8 cellular contexts compared by ENCODE assay signal in genomic region chr11:469684-470667, GRCh38. TPM values are rescaled to one million over a fixed set of nuclear protein-coding genes. Genes with fewer than 3 reads are reported as not detected.
DNase-seq lines count a peak whose midpoint lies in the region; ATAC-seq lines count a peak whose summit lies in the region.

No MANE protein-coding gene starts in this region.

- H3K27ac ChIP-seq in HUES64 (ENCODE audit: low read depth, low read length) (no peak overlapping the region; the same call in 1 of the 2 replicates), subcutaneous abdominal adipose tissue (ENCODE audit: low read depth, low read length) (peak overlapping the region; percentile 57)

- no peak overlapping the region for H3K4me3 Mint-ChIP-seq in stimulated activated naive CD8-positive, alpha-beta T cell treated with anti-CD3 and anti-CD28 coated beads, Interleukin-15, amount 100 ng/mL, for 72 hours
- H3K4me3 Mint-ChIP-seq in activated T-cell treated with anti-CD3 and anti-CD28 coated beads, Interleukin-2, amount 50 U/mL, for 4 hours, result no peak overlapping the region

- DNase-seq in cerebellum (ENCODE audit: low spot score) (peak; percentile 42), left kidney (ENCODE audit: low read depth, low spot score) (peak; percentile 76)
- DNase-seq in stimulated activated naive CD8-positive, alpha-beta T cell treated with anti-CD3 and anti-CD28 coated beads, Interleukin-15, amount 100 ng/mL, for 72 hours, result no peak
- DNase-seq in activated T-cell treated with anti-CD3 and anti-CD28 coated beads, Interleukin-2, amount 50 U/mL, for 4 hours, result no peak

- H3K36me3 ChIP-seq in HUES64 (ENCODE audit: insufficient read depth, low read length) (peaks cover 8% of the 10 kb centered on the region; the same call in 1 of the 2 replicates), subcutaneous abdominal adipose tissue (ENCODE audit: control insufficient read depth in 5 of 5, insufficient read depth in 5 of 5, low read length in 5 of 5) (peaks cover 0 to 4% (median 2%) of the 10 kb centered on the region in 5 donors)

- H3K9me3 Mint-ChIP-seq in stimulated activated naive CD8-positive, alpha-beta T cell treated with anti-CD3 and anti-CD28 coated beads, Interleukin-15, amount 100 ng/mL, for 72 hours, result no peaks in the 10 kb centered on the region
- H3K9me3 Mint-ChIP-seq in activated T-cell treated with anti-CD3 and anti-CD28 coated beads, Interleukin-2, amount 50 U/mL, for 4 hours, result no peaks in the 10 kb centered on the region

- 91% methylated on average over 29 of the region's 30 CpGs for WGBS in HUES64

- H3K4me3 ChIP-seq in HUES64 (ENCODE audit: low read length), result no peak overlapping the region
- peak overlapping the region; percentile 49 to 72 (median 61) for H3K4me3 ChIP-seq in subcutaneous abdominal adipose tissue (ENCODE audit: low read depth in 1 of 5, low read length in 5 of 5)

- H3K27ac Mint-ChIP-seq in stimulated activated naive CD8-positive, alpha-beta T cell treated with anti-CD3 and anti-CD28 coated beads, Interleukin-15, amount 100 ng/mL, for 72 hours, result no peak overlapping the region

- H3K4me1 ChIP-seq in HUES64 (ENCODE audit: insufficient read depth, low read length), result peaks cover 14% of the 10 kb centered on the region
- peaks cover 10 to 18% (median 12%) of the 10 kb centered on the region in 5 donors for H3K4me1 ChIP-seq in subcutaneous abdominal adipose tissue (ENCODE audit: control insufficient read depth in 5 of 5, insufficient read depth in 5 of 5, low read length in 5 of 5)

- H3K27me3 ChIP-seq in HUES64 (ENCODE audit: insufficient read depth, low read length) (no peaks in the 10 kb centered on the region), subcutaneous abdominal adipose tissue (ENCODE audit: control insufficient read depth in 5 of 5, insufficient read depth in 4 of 5, low read length in 5 of 5) (peaks cover 0 to 3% (median 0%) of the 10 kb centered on the region in 5 donors)

- H3K36me3 Mint-ChIP-seq in activated T-cell treated with anti-CD3 and anti-CD28 coated beads, Interleukin-2, amount 50 U/mL, for 4 hours (ENCODE audit: insufficient read depth), result no peaks in the 10 kb centered on the region

- no peaks in the 10 kb centered on the region for H3K27me3 Mint-ChIP-seq in stimulated activated naive CD8-positive, alpha-beta T cell treated with anti-CD3 and anti-CD28 coated beads, Interleukin-15, amount 100 ng/mL, for 72 hours
- no peaks in the 10 kb centered on the region for H3K27me3 Mint-ChIP-seq in activated T-cell treated with anti-CD3 and anti-CD28 coated beads, Interleukin-2, amount 50 U/mL, for 4 hours (ENCODE audit: low read depth)

- H3K9ac ChIP-seq in HUES64 (ENCODE audit: low read depth, low read length), result 0 out of 2 replicates have a peak overlapping the region, but pooled peaks have one; percentile 7
- peak overlapping the region in 3 of 5 donors; percentile 0 to 48 (median 45) for H3K9ac ChIP-seq in subcutaneous abdominal adipose tissue (ENCODE audit: low read length in 5 of 5)

- no peaks in the 10 kb centered on the region for H3K4me1 Mint-ChIP-seq in stimulated activated naive CD8-positive, alpha-beta T cell treated with anti-CD3 and anti-CD28 coated beads, Interleukin-15, amount 100 ng/mL, for 72 hours
- no peaks in the 10 kb centered on the region for H3K4me1 Mint-ChIP-seq in activated T-cell treated with anti-CD3 and anti-CD28 coated beads, Interleukin-2, amount 50 U/mL, for 4 hours (ENCODE audit: low read depth)

- no peaks in the 10 kb centered on the region for H3K9me3 ChIP-seq in HUES64 (ENCODE audit: insufficient read depth, low read depth, low read length)
- H3K9me3 ChIP-seq in subcutaneous abdominal adipose tissue (ENCODE audit: control insufficient read depth in 5 of 5, low read length in 5 of 5), result peaks cover 0 to 3% (median 0%) of the 10 kb centered on the region in 5 donors

- no peak for ATAC-seq in stimulated activated naive CD8-positive, alpha-beta T cell treated with anti-CD3 and anti-CD28 coated beads, Interleukin-15, amount 100 ng/mL, for 72 hours
- ATAC-seq in GM19397 (IDR thresholded peaks at IDR 0.05; ENCODE audit: unreplicated experiment), result no peak
- no peak for ATAC-seq in activated T-cell treated with anti-CD3 and anti-CD28 coated beads, Interleukin-2, amount 50 U/mL, for 4 hours
- ATAC-seq in HG03039 (IDR thresholded peaks at IDR 0.05; ENCODE audit: unreplicated experiment), result no peak

RNA-seq across cellular contexts. Expression of gene PTDSS2, which starts 19.9 kb away (rescaled TPM):
- polyA plus RNA-seq in HUES64 (2013, experiment 1 of 2), result 25.7 TPM
- polyA plus RNA-seq in HUES64 (2013, experiment 2 of 2), result 24.5 TPM
- 26.9 TPM for total RNA-seq in cerebellum
- total RNA-seq in activated T-cell treated with anti-CD3 and anti-CD28 coated beads, Interleukin-2, amount 50 U/mL, for 4 hours, result 10 to 100 TPM; 25.7 to 30.9 (median 29.1) TPM

RNA-seq across cellular contexts. Expression of gene ANO9, which starts 28.2 kb away (rescaled TPM):
- polyA plus RNA-seq in HUES64 (2013, experiment 1 of 2), result 2.9 TPM
- polyA plus RNA-seq in HUES64 (2013, experiment 2 of 2), result 3.7 TPM
- total RNA-seq in cerebellum, result not detected
- 10 to 100 TPM; 16.5 to 21.7 (median 20.4) TPM for total RNA-seq in activated T-cell treated with anti-CD3 and anti-CD28 coated beads, Interleukin-2, amount 50 U/mL, for 4 hours

RNA-seq across cellular contexts. Expression of gene RNH1, which starts 37.1 kb away (rescaled TPM):
- 28.2 TPM for polyA plus RNA-seq in HUES64 (2013, experiment 1 of 2)
- 29.7 TPM for polyA plus RNA-seq in HUES64 (2013, experiment 2 of 2)
- 33.9 TPM for total RNA-seq in cerebellum
- total RNA-seq in activated T-cell treated with anti-CD3 and anti-CD28 coated beads, Interleukin-2, amount 50 U/mL, for 4 hours, result 100 to 1,000 TPM; 159 to 172 (median 160) TPM

RNA-seq across cellular contexts. Expression of gene SIGIRR, which starts 55.2 kb away (rescaled TPM):
- polyA plus RNA-seq in HUES64 (2013, experiment 1 of 2), result 18.0 TPM
- polyA plus RNA-seq in HUES64 (2013, experiment 2 of 2), result 18.8 TPM
- 6.3 TPM for total RNA-seq in cerebellum
- total RNA-seq in activated T-cell treated with anti-CD3 and anti-CD28 coated beads, Interleukin-2, amount 50 U/mL, for 4 hours, result 10 to 100 TPM; 26.7 to 29.3 (median 29.2) TPM

Comparison
In these comparisons a context has a peak if more than half of its experiments do, and no peak if none do; other contexts are left out.
1. DNase-seq: peak in cerebellum (single experiment) and left kidney (single experiment); none in stimulated activated naive CD8-positive, alpha-beta T cell treated with anti-CD3 and anti-CD28 coated beads, Interleukin-15, amount 100 ng/mL, for 72 hours (0 of 2) and activated T-cell treated with anti-CD3 and anti-CD28 coated beads, Interleukin-2, amount 50 U/mL, for 4 hours (single experiment).
2. RNA of gene ANO9, which starts 28.2 kb away (total RNA-seq): 16.5 to 21.7 TPM in activated T-cell treated with anti-CD3 and anti-CD28 coated beads, Interleukin-2, amount 50 U/mL, for 4 hours; not detected in cerebellum (single experiment); every median in the first group is over 10 times any median in the second.